Comparison of ENCODE assay signal across 20 cellular contexts in genomic region chr3:32303977-32304376, GRCh38.
DNase-seq lines count a peak whose midpoint lies in the region; ATAC-seq, FAIRE-seq and TF ChIP-seq lines count a peak whose summit lies in the region.
"Had no signal": no experiment of that assay in that cellular context is flagged by ENCODE, and none has a peak within 500 bp of the region (broad histone marks: within the 10 kb centered on the region; RNA-seq: fewer than 3 reads in every experiment).

No MANE protein-coding gene starts in this region.

- H4K8ac ChIP-seq in H1 (ENCODE audit: extremely low read depth, insufficient read depth, low read length), result no peak overlapping the region

- no peak for TF ChIP-seq POLR2A in H1 (IDR thresholded peaks at IDR 0.05; ENCODE audit: control extremely low read depth in 1 of 2, low read depth in 2 of 2, low read length in 2 of 2)

- WGBS in H1 (ENCODE audit: extremely low coverage in 1 of 2, insufficient coverage in 1 of 2, insufficient read length in 1 of 2, insufficient replicate concordance in 2 of 2, low coverage in 1 of 2, low lambda C conversion rate in 2 of 2, missing lambda C conversion rate in 1 of 2), 2 experiments, result 86% methylated on average over 2 of the region's 2 CpGs; no CpG with 5 or more reads in 1 of the 2 experiments
- WGBS in thymus, result 90% methylated on average over 2 of the region's 2 CpGs

- no peak for TF ChIP-seq RAD21 in H1 (IDR thresholded peaks at IDR 0.05 in 1 of 2, conservative IDR thresholded peaks at IDR 0.05 in 1 of 2; ENCODE audit: low read depth in 2 of 2, low read length in 2 of 2)

- no peak overlapping the region for H3K4me3 Mint-ChIP-seq in activated naive CD8-positive, alpha-beta T cell treated with anti-CD3 and anti-CD28 coated beads, Interleukin-2, amount 10 ng/mL, durations not matched to agents 7 days and 5 days
- H3K4me3 Mint-ChIP-seq in activated naive CD8-positive, alpha-beta T cell treated with anti-CD3 and anti-CD28 coated beads, Interleukin-2, amount 50 U/mL, for 24 hours, result no peak overlapping the region

- H3K4me2 ChIP-seq in H1 (ENCODE audit: insufficient read depth in 1 of 2, low read depth in 2 of 2, low read length in 2 of 2), result peak overlapping the region; percentile 20 to 41; a peak in 2 of 4 replicates

- H4K5ac ChIP-seq in H1 (ENCODE audit: insufficient read length, low read depth, low read length), result no peak overlapping the region

- H3K79me2 ChIP-seq in H1 (ENCODE audit: control insufficient read depth in 1 of 2, insufficient read depth in 2 of 2, low read length in 2 of 2), result no peaks in the 10 kb centered on the region

- no peak overlapping the region for H2BK20ac ChIP-seq in H1 (ENCODE audit: low read length)

- H4K20me1 ChIP-seq in H1 (replicated peaks in 1 of 2; ENCODE audit: control insufficient read depth in 1 of 2, insufficient read depth in 2 of 2, low read length in 2 of 2), result no peaks in the 10 kb centered on the region

- H3K4me1 Mint-ChIP-seq in activated naive CD8-positive, alpha-beta T cell treated with anti-CD3 and anti-CD28 coated beads, Interleukin-2, amount 10 ng/mL, durations not matched to agents 7 days and 5 days, result peaks cover 16% of the 10 kb centered on the region
- H3K4me1 Mint-ChIP-seq in activated naive CD8-positive, alpha-beta T cell treated with anti-CD3 and anti-CD28 coated beads, Interleukin-2, amount 50 U/mL, for 24 hours, result peaks cover 33% of the 10 kb centered on the region

- peak overlapping the region; percentile 27; the same call in 1 of the 2 replicates for H3K9ac ChIP-seq in HUES48 (ENCODE audit: low read depth, low read length)
- no peak overlapping the region for H3K9ac ChIP-seq in H1 (replicated peaks in 1 of 4; ENCODE audit: extremely low read depth in 1 of 4, low read depth in 3 of 4, low read length in 3 of 4)

- H3K27ac ChIP-seq in HUES48 (ENCODE audit: low read depth, low read length) (no peak overlapping the region), H1 (ENCODE audit: low read depth, low read length) (no peak overlapping the region), thymus (ENCODE audit: low read depth) (peak overlapping the region; percentile 19)
- H3K27ac ChIP-seq: ascending aorta had no signal

- FAIRE-seq in H1 (lab: Jason Lieb, UNC), result no peak
- FAIRE-seq: H54, HTR-8/SVneo had no signal

- H3K79me1 ChIP-seq in H1 (ENCODE audit: low read depth, low read length), result no peaks in the 10 kb centered on the region; the same call in none of the 2 replicates

- H3K4me3 ChIP-seq in HUES48 (ENCODE audit: low read depth, low read length) (no peak overlapping the region), H1 (ENCODE audit: extremely low read depth in 1 of 4, insufficient read depth in 2 of 4, low read depth in 3 of 4, low read length in 4 of 4) (no peak overlapping the region), thymus (ENCODE audit: low read length) (no peak overlapping the region)
- H3K4me3 ChIP-seq: ascending aorta, transverse colon had no signal

- H3K14ac ChIP-seq in H1 (ENCODE audit: insufficient read length), result no peak overlapping the region

- no peak overlapping the region for H2BK5ac ChIP-seq in H1 (ENCODE audit: low read depth, low read length)

- H2AK5ac ChIP-seq in H1 (ENCODE audit: low read depth, low read length), result no peak overlapping the region

- no peak overlapping the region for H4K91ac ChIP-seq in H1 (replicated peaks; ENCODE audit: insufficient read length, low read length)

- H3K18ac ChIP-seq in H1 (ENCODE audit: extremely low read depth, low read length), result no peak overlapping the region

- no peaks in the 10 kb centered on the region for H3K9me3 ChIP-seq in HUES48 (ENCODE audit: control insufficient read depth, insufficient read depth, low read length)
- no peaks in the 10 kb centered on the region for H3K9me3 ChIP-seq in H1 (ENCODE audit: insufficient read depth in 2 of 2, low read depth in 1 of 2, low read length in 1 of 2)
- H3K9me3 ChIP-seq in thymus (ENCODE audit: control insufficient read depth), result no peaks in the 10 kb centered on the region
- H3K9me3 ChIP-seq: ascending aorta, transverse colon had no signal

- H3K36me3 Mint-ChIP-seq in activated naive CD8-positive, alpha-beta T cell treated with anti-CD3 and anti-CD28 coated beads, Interleukin-2, amount 10 ng/mL, durations not matched to agents 7 days and 5 days, result peaks cover 10% of the 10 kb centered on the region
- no peaks in the 10 kb centered on the region for H3K36me3 Mint-ChIP-seq in activated naive CD8-positive, alpha-beta T cell treated with anti-CD3 and anti-CD28 coated beads, Interleukin-2, amount 50 U/mL, for 24 hours (ENCODE audit: low read depth)

- no peak overlapping the region for H2BK12ac ChIP-seq in H1 (ENCODE audit: low read depth, low read length)

- H3K27ac Mint-ChIP-seq in activated naive CD8-positive, alpha-beta T cell treated with anti-CD3 and anti-CD28 coated beads, Interleukin-2, amount 10 ng/mL, durations not matched to agents 7 days and 5 days, result peak overlapping the region; percentile 61
- no peak overlapping the region for H3K27ac Mint-ChIP-seq in activated naive CD8-positive, alpha-beta T cell treated with anti-CD3 and anti-CD28 coated beads, Interleukin-2, amount 50 U/mL, for 24 hours

- H3K9me3 Mint-ChIP-seq in activated naive CD8-positive, alpha-beta T cell treated with anti-CD3 and anti-CD28 coated beads, Interleukin-2, amount 10 ng/mL, durations not matched to agents 7 days and 5 days, result no peaks in the 10 kb centered on the region
- H3K9me3 Mint-ChIP-seq in activated naive CD8-positive, alpha-beta T cell treated with anti-CD3 and anti-CD28 coated beads, Interleukin-2, amount 50 U/mL, for 24 hours, result no peaks in the 10 kb centered on the region

- H3K4me1 ChIP-seq in HUES48 (ENCODE audit: control insufficient read depth, insufficient read depth, low read length) (peaks cover 31% of the 10 kb centered on the region), H1 (replicated peaks in 1 of 4; ENCODE audit: control insufficient read depth in 3 of 4, insufficient read depth in 4 of 4, low read length in 3 of 4) (peaks cover 0 to 18% (median 5%) of the 10 kb centered on the region in 4 experiments; a peak in 4 of 7 replicates), thymus (ENCODE audit: control insufficient read depth, insufficient read depth, low read length) (peaks cover 40% of the 10 kb centered on the region)
- H3K4me1 ChIP-seq: ascending aorta had no signal

- CTCF ChIA-PET in H1 (lab: Charles Lee; ENCODE audit: partially characterized antibody), result interaction anchor here (0.9 to 7.6 kb wide), 5 partner anchors 10 to 127 kb away, joined by 3 to 54 read pairs (median 4); no protein-coding TSS in a partner anchor

- no peaks in the 10 kb centered on the region for H3K27me3 Mint-ChIP-seq in activated naive CD8-positive, alpha-beta T cell treated with anti-CD3 and anti-CD28 coated beads, Interleukin-2, amount 10 ng/mL, durations not matched to agents 7 days and 5 days
- H3K27me3 Mint-ChIP-seq in activated naive CD8-positive, alpha-beta T cell treated with anti-CD3 and anti-CD28 coated beads, Interleukin-2, amount 50 U/mL, for 24 hours, result no peaks in the 10 kb centered on the region

- no peak overlapping the region for H2BK15ac ChIP-seq in H1 (ENCODE audit: low read length)

- no peaks in the 10 kb centered on the region for H3K23me2 ChIP-seq in H1 (ENCODE audit: low read depth, low read length)

- no peak for TF ChIP-seq EP300 in H1 (IDR thresholded peaks at IDR 0.05; ENCODE audit: borderline replicate concordance in 1 of 2, low read depth in 2 of 2, low read length in 2 of 2)

- POLR2A ChIA-PET in activated naive CD8-positive, alpha-beta T cell treated with anti-CD3 and anti-CD28 coated beads, Interleukin-2, amount 10 ng/mL, durations not matched to agents 7 days and 5 days (lab: Charles Lee), result interaction anchor here (1.2 kb wide), 1 partner anchor 156 kb away, joined by 3 read pairs; no protein-coding TSS in a partner anchor
- POLR2A ChIA-PET in H1 (lab: Charles Lee; ENCODE audit: partially characterized antibody), result interaction anchor here (0.9 to 1.1 kb wide), 2 partner anchors 10 to 20 kb away, joined by 3 to 4 read pairs; no protein-coding TSS in a partner anchor

- H3K56ac ChIP-seq in H1 (replicated peaks; ENCODE audit: insufficient read length, low read depth, low read length), result no peak overlapping the region

- no peak for ATAC-seq in activated naive CD8-positive, alpha-beta T cell treated with anti-CD3 and anti-CD28 coated beads, Interleukin-2, amount 10 ng/mL, durations not matched to agents 7 days and 5 days (ENCODE audit: low read depth)
- ATAC-seq in activated naive CD8-positive, alpha-beta T cell treated with anti-CD3 and anti-CD28 coated beads, Interleukin-2, amount 50 U/mL, for 24 hours, result no peak
- no peak for ATAC-seq in GM21381 (IDR thresholded peaks at IDR 0.05; ENCODE audit: unreplicated experiment)

- H3K23ac ChIP-seq in H1 (ENCODE audit: insufficient read length), result no peak overlapping the region

- H3K4ac ChIP-seq in H1 (replicated peaks; ENCODE audit: insufficient read length, low read depth, low read length), result no peak overlapping the region

- no peak overlapping the region for H2BK120ac ChIP-seq in H1 (replicated peaks; ENCODE audit: low read depth, low read length)

- H3K27me3 ChIP-seq in HUES48 (ENCODE audit: control insufficient read depth, insufficient read depth, low read length) (no peaks in the 10 kb centered on the region), H1 (replicated peaks in 1 of 4; ENCODE audit: control insufficient read depth in 3 of 4, extremely low read depth in 1 of 4, insufficient read depth in 3 of 4, low read length in 3 of 4) (no peaks in the 10 kb centered on the region), thymus (ENCODE audit: control insufficient read depth, insufficient read depth) (no peaks in the 10 kb centered on the region)
- H3K27me3 ChIP-seq: ascending aorta, transverse colon had no signal

- no peak overlapping the region for H2AFZ ChIP-seq in H1 (ENCODE audit: low read length)

- H3K36me3 ChIP-seq in HUES48 (ENCODE audit: control insufficient read depth, insufficient read depth, low read length) (no peaks in the 10 kb centered on the region), H1 (ENCODE audit: control insufficient read depth in 2 of 4, insufficient read depth in 4 of 4, low read length in 3 of 4) (no peaks in the 10 kb centered on the region), thymus (ENCODE audit: control insufficient read depth, insufficient read depth) (no peaks in the 10 kb centered on the region)
- H3K36me3 ChIP-seq: ascending aorta, transverse colon had no signal

- no peak for DNase-seq in activated naive CD8-positive, alpha-beta T cell treated with anti-CD3 and anti-CD28 coated beads, Interleukin-2, amount 10 ng/mL, durations not matched to agents 7 days and 5 days
- DNase-seq in activated naive CD8-positive, alpha-beta T cell treated with anti-CD3 and anti-CD28 coated beads, Interleukin-2, amount 50 U/mL, for 24 hours, result no peak
- no peak for DNase-seq in H1 (ENCODE audit: low read depth in 1 of 2, low spot score in 2 of 2)
- DNase-seq in retina, result no peak
- DNase-seq in NCI-H146 treated with DMSO at 0.1 percent for 48 hours (lab: John Stamatoyannopoulos, UW; ENCODE audit: unreplicated experiment), result no peak
- DNase-seq: activated CD8-positive, alpha-beta memory T cell treated with anti-CD3 and anti-CD28 coated beads for 24 hours; activated effector memory CD4-positive, alpha-beta T cell treated with Interleukin-2 at 50 U/mL for 16 hours; mammary epithelial cell; NCI-H1105; NCI-H524 treated with DMSO at 0.1 percent for 48 hours; stimulated activated CD4-positive, alpha-beta T cell treated with anti-CD3 and anti-CD28 coated beads, Interleukin-1b, Interleukin-23, amount 100 ng/mL, for 48 hours; stimulated activated naive CD4-positive, alpha-beta T cell treated with Interleukin-2 at 50 U/mL for 16 hours; SW 1271; transverse colon had no signal

- no peak for TF ChIP-seq CTCF in H1 (IDR thresholded peaks at IDR 0.05; ENCODE audit: control extremely low read depth in 1 of 3, insufficient read depth in 1 of 3, low read depth in 1 of 3, low read length in 3 of 3)
